In the genomic region with DNA sequence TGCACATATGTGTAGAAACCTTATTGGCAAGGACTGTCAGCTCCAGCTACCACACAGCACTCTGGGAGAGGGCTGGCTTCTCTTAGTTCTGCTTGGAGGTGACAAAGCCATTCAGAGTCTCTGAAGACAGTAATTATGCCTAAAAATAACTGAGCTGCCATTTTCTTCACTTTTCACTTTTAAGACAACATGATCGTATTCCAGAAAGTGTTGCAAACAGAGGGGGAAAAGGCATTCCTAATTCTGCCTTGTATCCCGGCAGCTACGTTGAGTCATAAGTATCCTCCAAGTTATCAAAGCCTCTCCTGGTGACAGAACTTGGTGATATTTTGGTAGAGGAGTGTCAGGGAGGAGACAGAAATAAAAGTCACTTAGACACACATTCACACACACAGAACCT, we compare ENCODE assay signal across 33 cellular contexts.
DNase-seq lines count a peak whose midpoint lies in the region; ATAC-seq and TF ChIP-seq lines count a peak whose summit lies in the region.
"Had no signal": no experiment of that assay in that cellular context is flagged by ENCODE, and none has a peak within 500 bp of the region (broad histone marks: within the 10 kb centered on the region; RNA-seq: fewer than 3 reads in every experiment).

No MANE protein-coding gene starts in this region.

- no peak overlapping the region for H2BK120ac ChIP-seq in mesendoderm (ENCODE audit: low read depth, low read length)

- H3K56ac ChIP-seq in mesendoderm (ENCODE audit: low read length), result no peak overlapping the region

- no peak overlapping the region for H2BK15ac ChIP-seq in mesendoderm (replicated peaks; ENCODE audit: low read depth)

- H4K8ac ChIP-seq in mesendoderm (ENCODE audit: low read depth, low read length), result no peak overlapping the region

- no peak for ATAC-seq in GM18873 (IDR thresholded peaks at IDR 0.05; ENCODE audit: low FRiP score, unreplicated experiment)
- ATAC-seq: A549; CD8-positive, alpha-beta T cell had no signal

- H3K4me1 ChIP-seq in esophagus squamous epithelium (no peaks in the 10 kb centered on the region), mesendoderm (ENCODE audit: control insufficient read depth, low read depth, low read length) (no peaks in the 10 kb centered on the region)
- H3K4me1 ChIP-seq: A549, BE2C, BLaER1, Caco-2 had no signal

- no peaks in the 10 kb centered on the region for H3K27me3 Mint-ChIP-seq in osteocyte (ENCODE audit: unreplicated experiment)
- H3K27me3 Mint-ChIP-seq: B cell; CD4-positive, alpha-beta memory T cell; CD4-positive, alpha-beta T cell had no signal

- TF ChIP-seq CTCF in osteocyte (IDR thresholded peaks at IDR 0.05) (no peak), esophagus squamous epithelium (IDR thresholded peaks at IDR 0.05) (no peak)

- H3K27me3 ChIP-seq in esophagus squamous epithelium (no peaks in the 10 kb centered on the region), mesendoderm (ENCODE audit: insufficient read depth, low read length, poor library complexity) (no peaks in the 10 kb centered on the region)
- H3K27me3 ChIP-seq: BE2C; BLaER1; BLaER1 treated with 17β-estradiol and CSF1 and Interleukin-3, amounts not matched to agents 10 nM and 100 nM had no signal

- H3K23ac ChIP-seq in mesendoderm (ENCODE audit: low read length), result no peak overlapping the region

- no peak overlapping the region for H3K9ac ChIP-seq in mesendoderm (ENCODE audit: low read length)
- H3K9ac ChIP-seq: BLaER1; BLaER1 treated with 17β-estradiol and CSF1 and Interleukin-3, amounts not matched to agents 10 nM and 100 nM had no signal

- no peak overlapping the region for H4K5ac ChIP-seq in mesendoderm (ENCODE audit: low read length)

- no peaks in the 10 kb centered on the region for H3K4me1 Mint-ChIP-seq in osteocyte (ENCODE audit: unreplicated experiment)
- H3K4me1 Mint-ChIP-seq: B cell; CD14-positive monocyte; CD4-positive, alpha-beta memory T cell; CD4-positive, CD25-positive, alpha-beta regulatory T cell; CD8-positive, alpha-beta memory T cell had no signal

- H3K9me3 ChIP-seq in esophagus squamous epithelium, result no peaks in the 10 kb centered on the region
- H3K9me3 ChIP-seq: A549, BE2C, Caco-2 had no signal

- H2BK5ac ChIP-seq in mesendoderm (ENCODE audit: low read length), result no peak overlapping the region

- H3K27ac ChIP-seq in esophagus squamous epithelium, result no peak overlapping the region
- no peak overlapping the region for H3K27ac ChIP-seq in mesendoderm (ENCODE audit: low read depth, low read length)
- H3K27ac ChIP-seq: 22Rv1; A549; BLaER1; BLaER1 treated with 17β-estradiol and CSF1 and Interleukin-3, amounts not matched to agents 10 nM and 100 nM; C4-2B had no signal

- H3K36me3 Mint-ChIP-seq in osteocyte (ENCODE audit: unreplicated experiment), result no peaks in the 10 kb centered on the region
- H3K36me3 Mint-ChIP-seq: CD14-positive monocyte; CD4-positive, alpha-beta memory T cell; CD4-positive, CD25-positive, alpha-beta regulatory T cell; CD8-positive, alpha-beta memory T cell; CD8-positive, alpha-beta T cell had no signal

- TF ChIP-seq POLR2A in esophagus squamous epithelium (IDR thresholded peaks at IDR 0.05), result no peak

- H3K36me3 ChIP-seq in esophagus squamous epithelium (no peaks in the 10 kb centered on the region), mesendoderm (ENCODE audit: control insufficient read depth, insufficient read depth, low read length) (no peaks in the 10 kb centered on the region)
- H3K36me3 ChIP-seq: BE2C; BLaER1; BLaER1 treated with 17β-estradiol and CSF1 and Interleukin-3, amounts not matched to agents 10 nM and 100 nM had no signal

- no peak overlapping the region for H3K18ac ChIP-seq in mesendoderm (ENCODE audit: low read length)

- H3K9me3 Mint-ChIP-seq in osteocyte (ENCODE audit: unreplicated experiment), result peaks cover 25% of the 10 kb centered on the region

- H3K4me3 Mint-ChIP-seq in osteocyte (ENCODE audit: unreplicated experiment), result no peak overlapping the region
- H3K4me3 Mint-ChIP-seq: B cell; CD14-positive monocyte; CD4-positive, alpha-beta memory T cell; CD4-positive, alpha-beta T cell; CD8-positive, alpha-beta memory T cell; CD8-positive, alpha-beta T cell had no signal

- DNase-seq in head of caudate nucleus (peak in 25 of 42 donors; percentile 14 to 73 (median 34)), osteocyte (ENCODE audit: extremely low spot score, unreplicated experiment) (peak; percentile 1), putamen (ENCODE audit: low spot score) (peak; percentile 52), esophagus squamous epithelium (lab: John Stamatoyannopoulos, UW) (no peak), mesendoderm (no peak)
- DNase-seq: 8988T; ACHN; AML-193; BE2C; C1 segment of cervical spinal cord; Caco-2; Calu3; CD4-positive, alpha-beta memory T cell; CD4-positive, alpha-beta T cell; CD4-positive, CD25-positive, alpha-beta regulatory T cell; CD8-positive, alpha-beta memory T cell; CD8-positive, alpha-beta T cell; COR-L47; DMS 273 treated with DMSO at 0.1 percent for 48 hours; DMS153; DMS53; DMS79; DMS79 treated with DMSO at 0.1 percent for 48 hours; DND-41; EL had no signal

- no peak overlapping the region for H3K4me2 ChIP-seq in mesendoderm (ENCODE audit: low read length)
- H3K4me2 ChIP-seq: A549; BLaER1; BLaER1 treated with 17β-estradiol and CSF1 and Interleukin-3, amounts not matched to agents 10 nM and 100 nM had no signal

- no peak overlapping the region for H3K4me3 ChIP-seq in esophagus squamous epithelium
- no peak overlapping the region for H3K4me3 ChIP-seq in mesendoderm (ENCODE audit: low read length)
- H3K4me3 ChIP-seq: A549; BLaER1; BLaER1 treated with 17β-estradiol and CSF1 and Interleukin-3, amounts not matched to agents 10 nM and 100 nM had no signal

- intact Hi-C loops in head of caudate nucleus (cut with DNase I), result no loop called here
- intact Hi-C loops in esophagus squamous epithelium (cut with DNase I), result no loop called here

- H3K79me1 ChIP-seq in mesendoderm (ENCODE audit: low read length), result no peaks in the 10 kb centered on the region

- H3K4ac ChIP-seq in mesendoderm (ENCODE audit: low read depth, low read length), result no peak overlapping the region

- no peak overlapping the region for H2AK5ac ChIP-seq in mesendoderm (ENCODE audit: low read length)

- no peak overlapping the region for H3K27ac Mint-ChIP-seq in osteocyte (ENCODE audit: unreplicated experiment)
- H3K27ac Mint-ChIP-seq: B cell; CD4-positive, alpha-beta memory T cell; CD4-positive, alpha-beta T cell; CD4-positive, CD25-positive, alpha-beta regulatory T cell; CD8-positive, alpha-beta memory T cell; CD8-positive, alpha-beta T cell had no signal

- no peaks in the 10 kb centered on the region for H3K79me2 ChIP-seq in mesendoderm (ENCODE audit: control insufficient read depth, insufficient read depth, low read length)

- WGBS in esophagus squamous epithelium, 2 donors, result 72 to 81% methylated on average over 3 of the region's 3 CpGs
- WGBS in mesendoderm (ENCODE audit: extremely low coverage, insufficient coverage, low lambda C conversion rate), result no CpG with 5 or more reads among the region's 3 CpGs

Comparison
In these comparisons a context has a peak if more than half of its experiments do, and no peak if none do; other contexts are left out.
1. DNase-seq: peak in head of caudate nucleus (25 of 42), osteocyte (single experiment) and putamen (single experiment); none in esophagus squamous epithelium (single experiment) and mesendoderm (single experiment).